ENCODE assay signal across 13 cellular contexts in genomic region chr4:7910721-7911015, GRCh38. TPM values are rescaled to one million over a fixed set of nuclear protein-coding genes. Genes with fewer than 3 reads are reported as not detected.
DNase-seq lines count a peak whose midpoint lies in the region; ATAC-seq and TF ChIP-seq lines count a peak whose summit lies in the region.
"Had no signal": no experiment of that assay in that cellular context is flagged by ENCODE, and none has a peak within 500 bp of the region (broad histone marks: within the 10 kb centered on the region; RNA-seq: fewer than 3 reads in every experiment).

No MANE protein-coding gene starts in this region.

- peak overlapping the region; percentile 99 for H3K27ac ChIP-seq in cardiac muscle cell
- peak overlapping the region; percentile 78 for H3K27ac ChIP-seq in vagina

- TF ChIP-seq CTCF in cardiac muscle cell (IDR thresholded peaks at IDR 0.05; ENCODE audit: low read depth, low read length): no peak
- TF ChIP-seq CTCF in fibroblast of the aortic adventitia (IDR thresholded peaks at IDR 0.05; ENCODE audit: insufficient read depth, low read length): no peak
- no peak for TF ChIP-seq CTCF in omental fat pad (IDR thresholded peaks at IDR 0.05)
- no peak for TF ChIP-seq CTCF in vagina (IDR thresholded peaks at IDR 0.05)

- ATAC-seq in Right ventricle myocardium inferior: no peak
- peak; percentile 20 for ATAC-seq in omental fat pad (ENCODE audit: low FRiP score)
- ATAC-seq in HG03095 (IDR thresholded peaks at IDR 0.05; ENCODE audit: unreplicated experiment): no peak
- no peak for ATAC-seq in GM19395 (IDR thresholded peaks at IDR 0.05; ENCODE audit: unreplicated experiment)
- ATAC-seq: naive thymus-derived CD4-positive, alpha-beta T cell had no signal

- H3K4me3 ChIP-seq in cardiac muscle cell (no peak overlapping the region), fibroblast of the aortic adventitia (ENCODE audit: low read depth, low read length) (peak overlapping the region; percentile 52), vagina (peak overlapping the region in 1 of 2 donors; percentile 24)

- H3K27me3 ChIP-seq in cardiac muscle cell (no peaks in the 10 kb centered on the region), vagina (no peaks in the 10 kb centered on the region)

- TF ChIP-seq POLR2A in vagina (IDR thresholded peaks at IDR 0.05): no peak

- H3K9me3 ChIP-seq in cardiac muscle cell (ENCODE audit: low read depth) (no peaks in the 10 kb centered on the region), vagina (no peaks in the 10 kb centered on the region)

- no peaks in the 10 kb centered on the region for H3K36me3 ChIP-seq in cardiac muscle cell
- H3K36me3 ChIP-seq in vagina: no peaks in the 10 kb centered on the region

- DNase-seq in cardiac muscle cell (ENCODE audit: low read depth in 1 of 2, low spot score in 1 of 2) (no peak), Right ventricle myocardium inferior (ENCODE audit: missing footprints) (no peak), fibroblast of the aortic adventitia (ENCODE audit: low read depth) (no peak), omental fat pad (ENCODE audit: low spot score) (no peak), vagina (ENCODE audit: extremely low spot score in 2 of 2) (no peak), cerebellum (ENCODE audit: low spot score) (no peak)
- DNase-seq: ACHN; activated T-cell treated with anti-CD3 and anti-CD28 coated beads, Interleukin-2, amount 50 U/mL, for 24 hours; central memory CD4-positive, alpha-beta T cell; hippocampal formation; naive thymus-derived CD4-positive, alpha-beta T cell had no signal

- H3K4me1 ChIP-seq in cardiac muscle cell (ENCODE audit: low read depth) (peaks cover 38% of the 10 kb centered on the region), vagina (peaks cover 69% of the 10 kb centered on the region)

- intact Hi-C loops in Right ventricle myocardium inferior (cut with DNase I) (no loop called here), vagina (cut with DNase I) (no loop called here)

RNA-seq across cellular contexts. Expression of gene AFAP1, which starts 29.0 kb away (rescaled TPM):
- 16.3 and 31.9 TPM in 2 replicates for total RNA-seq in cardiac muscle cell
- 10.5 and 19.9 TPM in 2 replicates for polyA plus RNA-seq in cardiac muscle cell
- total RNA-seq in Right ventricle myocardium inferior: 8.0 TPM
- 66.0 and 83.9 TPM in 2 replicates for total RNA-seq in fibroblast of the aortic adventitia (ENCODE audit: low replicate concordance)
- total RNA-seq in omental fat pad: 10 to 100 TPM; 24.6 to 35.5 (median 26.9) TPM
- 20.4 TPM for total RNA-seq in vagina
- 74.6 TPM for total RNA-seq in cerebellum
